13 cellular contexts compared by ENCODE assay signal in the genomic region with DNA sequence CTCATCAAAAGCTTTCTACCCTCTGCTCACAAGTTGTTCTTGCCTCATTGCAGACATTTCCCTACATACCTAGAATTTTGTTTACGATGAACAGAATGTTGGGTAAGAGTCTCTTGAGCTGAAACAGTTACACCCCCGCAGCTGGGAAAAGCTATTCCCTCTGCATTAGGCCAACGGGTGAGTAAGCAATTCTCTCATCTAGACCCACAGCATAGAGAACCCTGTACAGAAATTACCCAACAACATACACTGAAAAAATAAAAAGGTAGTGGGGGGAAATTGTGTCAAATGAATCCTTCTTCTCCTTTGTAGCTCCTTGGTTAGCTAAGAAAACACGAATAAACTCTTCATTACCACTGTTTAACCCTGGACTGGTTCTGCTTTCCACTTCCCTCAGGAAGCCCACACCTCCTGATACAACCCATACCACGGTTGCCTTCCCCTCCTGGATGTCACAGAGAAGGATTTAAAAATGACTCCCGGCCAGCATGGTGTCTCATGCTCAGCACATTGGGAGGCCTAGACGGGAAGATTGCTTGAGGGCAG.
DNase-seq lines count a peak whose midpoint lies in the region; ATAC-seq and TF ChIP-seq lines count a peak whose summit lies in the region.
"Had no signal": no experiment of that assay in that cellular context is flagged by ENCODE, and none has a peak within 500 bp of the region (broad histone marks: within the 10 kb centered on the region; RNA-seq: fewer than 3 reads in every experiment).

No MANE protein-coding gene starts in this region.

- no peak for TF ChIP-seq CTCF in foreskin keratinocyte (conservative IDR thresholded peaks at IDR 0.05)
- TF ChIP-seq CTCF in smooth muscle cell (IDR thresholded peaks at IDR 0.05; ENCODE audit: borderline replicate concordance, insufficient read depth, poor library complexity, severe bottlenecking) = no peak

- H3K27ac ChIP-seq in foreskin keratinocyte (no peak overlapping the region), smooth muscle cell (ENCODE audit: low read depth) (peak overlapping the region; percentile 84)
- H3K27ac ChIP-seq: 22Rv1 had no signal

- DNase-seq in activated CD4-positive, alpha-beta T cell treated with anti-CD3 and anti-CD28 coated beads for 36 hours = no peak
- no peak for DNase-seq in activated CD4-positive, alpha-beta T cell treated with anti-CD3 and anti-CD28 coated beads, Interleukin-2, amount 10 ng/mL, durations not matched to agents 7 days and 5 days
- peak; percentile 78 for DNase-seq in SKM-1 treated with dmso at 0.1 percent for 144 hours (lab: John Stamatoyannopoulos, UW; ENCODE audit: unreplicated experiment)
- DNase-seq in foreskin keratinocyte = peak; percentile 36 to 42
- DNase-seq in smooth muscle cell (lab: John Stamatoyannopoulos, UW; ENCODE audit: unreplicated experiment) = no peak
- DNase-seq in retina = no peak
- no peak for DNase-seq in NCI-H1092 (lab: John Stamatoyannopoulos, UW)
- DNase-seq: islet precursor cell; NCI-H1694; SK-N-SH; stimulated activated CD4-positive, alpha-beta T cell treated with anti-CD3 and anti-CD28 coated beads, Interleukin-12 subunit alpha, Interleukin-12 subunit beta, amount 100 ng/mL, for 4 hours had no signal

- H3K4me1 Mint-ChIP-seq in activated CD4-positive, alpha-beta T cell treated with anti-CD3 and anti-CD28 coated beads for 36 hours = peaks cover 21% of the 10 kb centered on the region
- H3K4me1 Mint-ChIP-seq in activated CD4-positive, alpha-beta T cell treated with anti-CD3 and anti-CD28 coated beads, Interleukin-2, amount 10 ng/mL, durations not matched to agents 7 days and 5 days = peaks cover 15% of the 10 kb centered on the region

- no peaks in the 10 kb centered on the region for H3K36me3 Mint-ChIP-seq in activated CD4-positive, alpha-beta T cell treated with anti-CD3 and anti-CD28 coated beads for 36 hours (ENCODE audit: low read depth)
- no peaks in the 10 kb centered on the region for H3K36me3 Mint-ChIP-seq in activated CD4-positive, alpha-beta T cell treated with anti-CD3 and anti-CD28 coated beads, Interleukin-2, amount 10 ng/mL, durations not matched to agents 7 days and 5 days (ENCODE audit: low read depth)

- H3K9me3 ChIP-seq in smooth muscle cell (replicated peaks; ENCODE audit: low read depth) = no peaks in the 10 kb centered on the region
- H3K9me3 ChIP-seq: SK-N-SH had no signal

- no peak overlapping the region for H3K4me3 ChIP-seq in smooth muscle cell

- H3K27me3 Mint-ChIP-seq in activated CD4-positive, alpha-beta T cell treated with anti-CD3 and anti-CD28 coated beads for 36 hours = no peaks in the 10 kb centered on the region
- H3K27me3 Mint-ChIP-seq in activated CD4-positive, alpha-beta T cell treated with anti-CD3 and anti-CD28 coated beads, Interleukin-2, amount 10 ng/mL, durations not matched to agents 7 days and 5 days = no peaks in the 10 kb centered on the region

- H3K4me3 Mint-ChIP-seq in activated CD4-positive, alpha-beta T cell treated with anti-CD3 and anti-CD28 coated beads for 36 hours = no peak overlapping the region
- no peak overlapping the region for H3K4me3 Mint-ChIP-seq in activated CD4-positive, alpha-beta T cell treated with anti-CD3 and anti-CD28 coated beads, Interleukin-2, amount 10 ng/mL, durations not matched to agents 7 days and 5 days

- peak; percentile 58 for ATAC-seq in activated CD4-positive, alpha-beta T cell treated with anti-CD3 and anti-CD28 coated beads for 36 hours
- ATAC-seq in foreskin keratinocyte = peak; percentile 28
- no peak for ATAC-seq in GM21360 (IDR thresholded peaks at IDR 0.05; ENCODE audit: unreplicated experiment)

- H3K27me3 ChIP-seq in foreskin keratinocyte = no peaks in the 10 kb centered on the region
- H3K27me3 ChIP-seq in smooth muscle cell (ENCODE audit: low read depth) = no peaks in the 10 kb centered on the region

- H3F3A ChIP-seq in smooth muscle cell (ENCODE audit: low read depth) = no peaks in the 10 kb centered on the region

- whole genome bisulfite sequencing in smooth muscle cell (ENCODE audit: low lambda C conversion rate) = 18% methylated on average over 7 of the region's 7 CpGs

- H2AFZ ChIP-seq in smooth muscle cell (ENCODE audit: low read depth) = no peak overlapping the region

- H3K9me3 Mint-ChIP-seq in activated CD4-positive, alpha-beta T cell treated with anti-CD3 and anti-CD28 coated beads for 36 hours (ENCODE audit: low read depth) = no peaks in the 10 kb centered on the region
- H3K9me3 Mint-ChIP-seq in activated CD4-positive, alpha-beta T cell treated with anti-CD3 and anti-CD28 coated beads, Interleukin-2, amount 10 ng/mL, durations not matched to agents 7 days and 5 days = no peaks in the 10 kb centered on the region

- no peaks in the 10 kb centered on the region for H3K36me3 ChIP-seq in smooth muscle cell (ENCODE audit: low read depth)

- H3K79me2 ChIP-seq in smooth muscle cell (ENCODE audit: low read depth) = no peaks in the 10 kb centered on the region

- H3K4me2 ChIP-seq in smooth muscle cell = peak overlapping the region; percentile 49
- H3K4me2 ChIP-seq: SK-N-SH had no signal

- peak overlapping the region; percentile 7 for H3K9ac ChIP-seq in smooth muscle cell (ENCODE audit: low read depth)
- H3K9ac ChIP-seq: SK-N-SH had no signal

- peak overlapping the region; percentile 1 for H3K27ac Mint-ChIP-seq in activated CD4-positive, alpha-beta T cell treated with anti-CD3 and anti-CD28 coated beads for 36 hours
- H3K27ac Mint-ChIP-seq in activated CD4-positive, alpha-beta T cell treated with anti-CD3 and anti-CD28 coated beads, Interleukin-2, amount 10 ng/mL, durations not matched to agents 7 days and 5 days = no peak overlapping the region

- H3K4me1 ChIP-seq in foreskin keratinocyte (no peaks in the 10 kb centered on the region), smooth muscle cell (ENCODE audit: low read depth) (peaks cover 8% of the 10 kb centered on the region)

- CTCF ChIA-PET in activated CD4-positive, alpha-beta T cell treated with anti-CD3 and anti-CD28 coated beads for 36 hours (lab: Charles Lee) = interaction anchor here (0.8 to 7.2 kb wide), 5 partner anchors 15 to 253 kb away, joined by 3 to 48 read pairs (median 4); no protein-coding TSS in a partner anchor
- CTCF ChIA-PET in activated CD4-positive, alpha-beta T cell treated with anti-CD3 and anti-CD28 coated beads, Interleukin-2, amount 10 ng/mL, durations not matched to agents 7 days and 5 days (lab: Charles Lee) = interaction anchor here (0.6 to 1.2 kb wide), 3 partner anchors 10 to 573 kb away, joined by 3 read pairs; no protein-coding TSS in a partner anchor

- intact Hi-C loops in activated CD4-positive, alpha-beta T cell treated with anti-CD3 and anti-CD28 coated beads for 36 hours (cut with DNase I, micrococcal nuclease) = no loop called here

- H4K20me1 ChIP-seq in smooth muscle cell (ENCODE audit: low read depth) = no peaks in the 10 kb centered on the region

- POLR2A ChIA-PET in activated CD4-positive, alpha-beta T cell treated with anti-CD3 and anti-CD28 coated beads for 36 hours (lab: Charles Lee) = interaction anchor here (0.5 to 0.7 kb wide), 2 partner anchors 182 to 461 kb away, joined by 3 read pairs; no protein-coding TSS in a partner anchor
- POLR2A ChIA-PET in activated CD4-positive, alpha-beta T cell treated with anti-CD3 and anti-CD28 coated beads, Interleukin-2, amount 10 ng/mL, durations not matched to agents 7 days and 5 days (lab: Charles Lee) = no interaction called here

Comparison
In these comparisons a context has a peak if more than half of its experiments do, and no peak if none do; other contexts are left out.
1. DNase-seq: peak in SKM-1 treated with dmso at 0.1 percent for 144 hours (single experiment) and foreskin keratinocyte (2 of 2); none in activated CD4-positive, alpha-beta T cell treated with anti-CD3 and anti-CD28 coated beads for 36 hours (single experiment), activated CD4-positive, alpha-beta T cell treated with anti-CD3 and anti-CD28 coated beads, Interleukin-2, amount 10 ng/mL, durations not matched to agents 7 days and 5 days (single experiment), smooth muscle cell (single experiment), retina (single experiment) and NCI-H1092 (single experiment).